2 cellular contexts compared by ENCODE assay signal in the genomic region with DNA sequence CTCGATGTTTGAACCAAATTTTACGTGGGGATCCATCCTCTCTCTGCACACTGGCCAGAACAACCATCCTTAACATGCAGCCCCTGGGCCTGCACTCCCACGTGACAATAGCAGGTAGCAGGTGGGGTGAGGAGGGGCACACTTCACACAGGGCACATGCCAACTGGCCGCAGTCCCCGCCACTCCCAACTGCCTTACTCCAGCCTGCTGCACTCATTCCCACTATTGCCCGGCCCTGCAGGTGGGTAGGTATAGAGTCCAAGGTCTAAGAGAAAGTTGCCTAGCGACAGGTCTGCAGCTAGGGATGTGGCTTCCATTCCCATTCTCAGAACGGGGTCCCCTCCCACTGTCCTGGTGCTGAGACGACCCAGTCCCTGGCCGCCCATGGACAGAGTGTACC.
TF ChIP-seq lines count a peak whose summit lies in the region.

No MANE protein-coding gene starts in this region.

TF ChIP-seq in HepG2, 621 proteins besides CTCF, POLR2A, EP300 and RAD21:
- TF ChIP-seq ARNT (IDR thresholded peaks at IDR 0.05): no peak
- peak; percentile 94; the same call in 1 of the 2 replicates for TF ChIP-seq ZNF180 (CRISPR knock-in tag; IDR thresholded peaks at IDR 0.05; ENCODE audit: borderline replicate concordance, low read depth)

TF ChIP-seq in IMR-90, 13 proteins besides CTCF, POLR2A, EP300 and RAD21:
- TF ChIP-seq MXI1 (IDR thresholded peaks at IDR 0.05; ENCODE audit: borderline replicate concordance, low read depth, low read length) (no peak), CHD1 (IDR thresholded peaks at IDR 0.05; ENCODE audit: low read depth, low read length) (no peak), MAFK (IDR thresholded peaks at IDR 0.05; ENCODE audit: low read depth, low read length) (no peak), RCOR1 (IDR thresholded peaks at IDR 0.05; ENCODE audit: insufficient replicate concordance, low read length) (no peak), NFE2L2 (IDR thresholded peaks at IDR 0.05; ENCODE audit: low read depth, low read length) (no peak), MAZ (IDR thresholded peaks at IDR 0.05; ENCODE audit: borderline replicate concordance, low read depth, low read length) (no peak), CEBPB (IDR thresholded peaks at IDR 0.05; ENCODE audit: low read depth, low read length) (no peak), SMC3 (IDR thresholded peaks at IDR 0.05; ENCODE audit: low read depth, low read length) (no peak), BHLHE40 (IDR thresholded peaks at IDR 0.05; ENCODE audit: low read depth, low read length) (no peak), RFX5 (IDR thresholded peaks at IDR 0.05; ENCODE audit: low read depth, low read length) (no peak), FOS (IDR thresholded peaks at IDR 0.05; ENCODE audit: low read depth, low read length) (no peak)
- TF ChIP-seq, protein P1, sequence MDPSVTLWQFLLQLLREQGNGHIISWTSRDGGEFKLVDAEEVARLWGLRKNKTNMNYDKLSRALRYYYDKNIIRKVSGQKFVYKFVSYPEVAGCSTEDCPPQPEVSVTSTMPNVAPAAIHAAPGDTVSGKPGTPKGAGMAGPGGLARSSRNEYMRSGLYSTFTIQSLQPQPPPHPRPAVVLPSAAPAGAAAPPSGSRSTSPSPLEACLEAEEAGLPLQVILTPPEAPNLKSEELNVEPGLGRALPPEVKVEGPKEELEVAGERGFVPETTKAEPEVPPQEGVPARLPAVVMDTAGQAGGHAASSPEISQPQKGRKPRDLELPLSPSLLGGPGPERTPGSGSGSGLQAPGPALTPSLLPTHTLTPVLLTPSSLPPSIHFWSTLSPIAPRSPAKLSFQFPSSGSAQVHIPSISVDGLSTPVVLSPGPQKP (IDR thresholded peaks at IDR 0.05; ENCODE audit: borderline replicate concordance, low read depth, low read length): no peak
- TF ChIP-seq, protein P2, sequence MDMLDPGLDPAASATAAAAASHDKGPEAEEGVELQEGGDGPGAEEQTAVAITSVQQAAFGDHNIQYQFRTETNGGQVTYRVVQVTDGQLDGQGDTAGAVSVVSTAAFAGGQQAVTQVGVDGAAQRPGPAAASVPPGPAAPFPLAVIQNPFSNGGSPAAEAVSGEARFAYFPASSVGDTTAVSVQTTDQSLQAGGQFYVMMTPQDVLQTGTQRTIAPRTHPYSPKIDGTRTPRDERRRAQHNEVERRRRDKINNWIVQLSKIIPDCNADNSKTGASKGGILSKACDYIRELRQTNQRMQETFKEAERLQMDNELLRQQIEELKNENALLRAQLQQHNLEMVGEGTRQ (IDR thresholded peaks at IDR 0.05; ENCODE audit: low read depth, low read length): no peak
